32 cellular contexts compared by ENCODE assay signal in genomic region chr7:49817251-49817650, GRCh38. TPM values are rescaled to one million over a fixed set of nuclear protein-coding genes. Genes with fewer than 3 reads are reported as not detected.
"Had no signal": no experiment of that assay in that cellular context is flagged by ENCODE, and none has a peak within 500 bp of the region (broad histone marks: within the 10 kb centered on the region; RNA-seq: fewer than 3 reads in every experiment).

No MANE protein-coding gene starts in this region.

- DNase-seq: activated B cell treated with CpG ODN at 0.5 μM for 24 hours; activated CD4-positive, alpha-beta T cell treated with anti-CD3 and anti-CD28 coated beads for 48 hours; activated CD4-positive, alpha-beta T cell treated with anti-CD3 and anti-CD28 coated beads, Interleukin-2, amount 50 U/mL, for 1 hour; activated CD4-positive, alpha-beta T cell treated with anti-CD3 and anti-CD28 coated beads, Interleukin-2, amount 50 U/mL, for 48 hours; activated CD8-positive, alpha-beta memory T cell treated with anti-CD3 and anti-CD28 coated beads for 24 hours; activated CD8-positive, alpha-beta T cell treated with anti-CD3 and anti-CD28 coated beads for 36 hours; activated effector memory CD4-positive, alpha-beta T cell treated with Interleukin-2 at 50 U/mL for 16 hours; activated gamma-delta T cell treated with Interleukin-2 at 50 U/mL for 16 hours; activated naive CD4-positive, alpha-beta T cell treated with anti-CD3 and anti-CD28 coated beads, Interleukin-2, amount 50 U/mL, for 16 hours; activated naive CD4-positive, alpha-beta T cell treated with Interleukin-2 at 50 U/mL for 16 hours; activated T-cell treated with anti-CD3 and anti-CD28 coated beads, Interleukin-2, amount 50 U/mL, for 4 hours; amniotic stem cell; anterior cingulate cortex; brain microvascular endothelial cell; caudate nucleus; cortex of kidney; dermis blood vessel endothelial cell; effector CD4-positive, alpha-beta T cell; effector memory CD8-positive, alpha-beta T cell; erythroblast; foreskin keratinocyte; gastrocnemius medialis; glutamatergic neuron; heart left ventricle; T-helper 17 cell; T1000; WERI-Rb-1 had no signal

- ATAC-seq: activated CD4-positive, CD25-positive, alpha-beta regulatory T cell treated with anti-CD3 and anti-CD28 coated beads, Interleukin-2, amount 50 U/mL, for 24 hours; activated CD8-positive, alpha-beta T cell treated with anti-CD3 and anti-CD28 coated beads for 36 hours; activated T-cell treated with anti-CD3 and anti-CD28 coated beads, Interleukin-2, amount 50 U/mL, for 4 hours; activated T-helper 17 cell treated with anti-CD3 and anti-CD28 coated beads, Interleukin-2, amount 50 U/mL, for 72 hours; effector memory CD8-positive, alpha-beta T cell; foreskin keratinocyte; gastrocnemius medialis; T-helper 17 cell had no signal

RNA-seq across cellular contexts. Expression of gene VWC2, which starts 43.8 kb away (rescaled TPM):
- total RNA-seq: activated B cell treated with CpG ODN at 0.5 μM for 24 hours; activated CD8-positive, alpha-beta T cell treated with anti-CD3 and anti-CD28 coated beads for 36 hours; activated T-cell treated with anti-CD3 and anti-CD28 coated beads, Interleukin-2, amount 50 U/mL, for 4 hours; activated T-helper 17 cell treated with anti-CD3 and anti-CD28 coated beads, Interleukin-2, amount 50 U/mL, for 72 hours; astrocyte; bronchial epithelial cell; chondrocyte; dermis blood vessel endothelial cell; foreskin keratinocyte; gastrocnemius medialis; T-helper 17 cell had no signal
